ENCODE assay signal across 2 cellular contexts in the genomic region with DNA sequence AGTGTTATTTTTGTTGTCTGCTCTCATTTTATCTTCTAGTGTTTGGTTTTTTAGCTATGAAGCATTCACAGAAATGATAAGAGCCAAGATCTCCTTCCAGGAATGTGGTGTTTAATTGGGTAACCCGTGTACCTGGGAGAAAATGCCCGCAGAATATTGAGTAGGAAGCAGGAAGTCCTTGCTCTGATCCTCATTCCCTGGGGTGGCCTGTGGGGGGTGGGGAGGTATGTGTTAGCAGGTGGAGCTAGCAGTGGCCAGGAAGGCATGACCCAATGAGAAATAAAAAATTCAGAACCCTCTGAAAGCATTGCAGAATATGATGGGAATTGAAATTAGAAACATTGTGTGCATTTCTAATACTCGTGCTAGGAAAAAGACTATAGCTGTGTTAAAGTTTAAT.
TF ChIP-seq lines count a peak whose summit lies in the region.

No MANE protein-coding gene starts in this region.

TF ChIP-seq in GM23338, 12 proteins besides CTCF, POLR2A, EP300 and RAD21 (continued from another document):
- TF ChIP-seq ZNF462 (CRISPR knock-in tag; IDR thresholded peaks at IDR 0.05) (no peak), ZNF331 (CRISPR knock-in tag; IDR thresholded peaks at IDR 0.05; ENCODE audit: low read depth) (no peak)
- TF ChIP-seq, protein P1, sequence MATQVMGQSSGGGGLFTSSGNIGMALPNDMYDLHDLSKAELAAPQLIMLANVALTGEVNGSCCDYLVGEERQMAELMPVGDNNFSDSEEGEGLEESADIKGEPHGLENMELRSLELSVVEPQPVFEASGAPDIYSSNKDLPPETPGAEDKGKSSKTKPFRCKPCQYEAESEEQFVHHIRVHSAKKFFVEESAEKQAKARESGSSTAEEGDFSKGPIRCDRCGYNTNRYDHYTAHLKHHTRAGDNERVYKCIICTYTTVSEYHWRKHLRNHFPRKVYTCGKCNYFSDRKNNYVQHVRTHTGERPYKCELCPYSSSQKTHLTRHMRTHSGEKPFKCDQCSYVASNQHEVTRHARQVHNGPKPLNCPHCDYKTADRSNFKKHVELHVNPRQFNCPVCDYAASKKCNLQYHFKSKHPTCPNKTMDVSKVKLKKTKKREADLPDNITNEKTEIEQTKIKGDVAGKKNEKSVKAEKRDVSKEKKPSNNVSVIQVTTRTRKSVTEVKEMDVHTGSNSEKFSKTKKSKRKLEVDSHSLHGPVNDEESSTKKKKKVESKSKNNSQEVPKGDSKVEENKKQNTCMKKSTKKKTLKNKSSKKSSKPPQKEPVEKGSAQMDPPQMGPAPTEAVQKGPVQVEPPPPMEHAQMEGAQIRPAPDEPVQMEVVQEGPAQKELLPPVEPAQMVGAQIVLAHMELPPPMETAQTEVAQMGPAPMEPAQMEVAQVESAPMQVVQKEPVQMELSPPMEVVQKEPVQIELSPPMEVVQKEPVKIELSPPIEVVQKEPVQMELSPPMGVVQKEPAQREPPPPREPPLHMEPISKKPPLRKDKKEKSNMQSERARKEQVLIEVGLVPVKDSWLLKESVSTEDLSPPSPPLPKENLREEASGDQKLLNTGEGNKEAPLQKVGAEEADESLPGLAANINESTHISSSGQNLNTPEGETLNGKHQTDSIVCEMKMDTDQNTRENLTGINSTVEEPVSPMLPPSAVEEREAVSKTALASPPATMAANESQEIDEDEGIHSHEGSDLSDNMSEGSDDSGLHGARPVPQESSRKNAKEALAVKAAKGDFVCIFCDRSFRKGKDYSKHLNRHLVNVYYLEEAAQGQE (IDR thresholded peaks at IDR 0.05; ENCODE audit: unreplicated experiment): no peak

TF ChIP-seq in WTC11, 78 proteins besides CTCF, POLR2A, EP300 and RAD21 (continued from another document):
- TF ChIP-seq, protein P2, sequence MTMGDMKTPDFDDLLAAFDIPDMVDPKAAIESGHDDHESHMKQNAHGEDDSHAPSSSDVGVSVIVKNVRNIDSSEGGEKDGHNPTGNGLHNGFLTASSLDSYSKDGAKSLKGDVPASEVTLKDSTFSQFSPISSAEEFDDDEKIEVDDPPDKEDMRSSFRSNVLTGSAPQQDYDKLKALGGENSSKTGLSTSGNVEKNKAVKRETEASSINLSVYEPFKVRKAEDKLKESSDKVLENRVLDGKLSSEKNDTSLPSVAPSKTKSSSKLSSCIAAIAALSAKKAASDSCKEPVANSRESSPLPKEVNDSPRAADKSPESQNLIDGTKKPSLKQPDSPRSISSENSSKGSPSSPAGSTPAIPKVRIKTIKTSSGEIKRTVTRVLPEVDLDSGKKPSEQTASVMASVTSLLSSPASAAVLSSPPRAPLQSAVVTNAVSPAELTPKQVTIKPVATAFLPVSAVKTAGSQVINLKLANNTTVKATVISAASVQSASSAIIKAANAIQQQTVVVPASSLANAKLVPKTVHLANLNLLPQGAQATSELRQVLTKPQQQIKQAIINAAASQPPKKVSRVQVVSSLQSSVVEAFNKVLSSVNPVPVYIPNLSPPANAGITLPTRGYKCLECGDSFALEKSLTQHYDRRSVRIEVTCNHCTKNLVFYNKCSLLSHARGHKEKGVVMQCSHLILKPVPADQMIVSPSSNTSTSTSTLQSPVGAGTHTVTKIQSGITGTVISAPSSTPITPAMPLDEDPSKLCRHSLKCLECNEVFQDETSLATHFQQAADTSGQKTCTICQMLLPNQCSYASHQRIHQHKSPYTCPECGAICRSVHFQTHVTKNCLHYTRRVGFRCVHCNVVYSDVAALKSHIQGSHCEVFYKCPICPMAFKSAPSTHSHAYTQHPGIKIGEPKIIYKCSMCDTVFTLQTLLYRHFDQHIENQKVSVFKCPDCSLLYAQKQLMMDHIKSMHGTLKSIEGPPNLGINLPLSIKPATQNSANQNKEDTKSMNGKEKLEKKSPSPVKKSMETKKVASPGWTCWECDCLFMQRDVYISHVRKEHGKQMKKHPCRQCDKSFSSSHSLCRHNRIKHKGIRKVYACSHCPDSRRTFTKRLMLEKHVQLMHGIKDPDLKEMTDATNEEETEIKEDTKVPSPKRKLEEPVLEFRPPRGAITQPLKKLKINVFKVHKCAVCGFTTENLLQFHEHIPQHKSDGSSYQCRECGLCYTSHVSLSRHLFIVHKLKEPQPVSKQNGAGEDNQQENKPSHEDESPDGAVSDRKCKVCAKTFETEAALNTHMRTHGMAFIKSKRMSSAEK (CRISPR knock-in tag; IDR thresholded peaks at IDR 0.05; ENCODE audit: borderline replicate concordance): no peak
